Comparison of ENCODE assay signal across 24 cellular contexts in genomic region chr7:13563257-13563656, GRCh38.
"Had no signal": no experiment of that assay in that cellular context is flagged by ENCODE, and none has a peak within 500 bp of the region (broad histone marks: within the 10 kb centered on the region; RNA-seq: fewer than 3 reads in every experiment).

No MANE protein-coding gene starts in this region.

- H3K4me3 ChIP-seq: left ventricle myocardium inferior, lung, neural progenitor cell, psoas muscle, right atrium auricular region, right lobe of liver, smooth muscle cell, tibial nerve, uterus had no signal

- ATAC-seq: natural killer cell, psoas muscle, right lobe of liver had no signal

- H3K9me3 Mint-ChIP-seq: mesothelial cell of epicardium; nephron progenitor cell; neural progenitor cell; stimulated activated naive CD8-positive, alpha-beta T cell treated with anti-CD3 and anti-CD28 coated beads, Interleukin-15, Interleukin-2, amounts not matched to agents 100 ng/mL and 50 ng/mL, for 24 hours; type B pancreatic cell had no signal

- H3K27ac Mint-ChIP-seq: mesothelial cell of epicardium; naive B cell; natural killer cell; nephron progenitor cell; neural progenitor cell; stimulated activated naive CD8-positive, alpha-beta T cell treated with anti-CD3 and anti-CD28 coated beads, Interleukin-15, Interleukin-2, amounts not matched to agents 100 ng/mL and 50 ng/mL, for 24 hours; type B pancreatic cell had no signal

- H3K4me1 Mint-ChIP-seq: naive B cell, natural killer cell, nephron progenitor cell, neural progenitor cell had no signal

- DNase-seq: islet precursor cell; left ventricle myocardium inferior; mesendoderm; naive B cell; natural killer cell; nephron progenitor cell; occipital lobe; psoas muscle; right lobe of liver; stimulated activated CD4-positive, alpha-beta T cell treated with anti-CD3 and anti-CD28 coated beads, Interleukin-1b, Interleukin-23, amount 100 ng/mL, for 48 hours; stimulated activated CD4-positive, alpha-beta T cell treated with anti-CD3 and anti-CD28 coated beads, Interleukin-2, amount 100 ng/mL, for 48 hours; stimulated activated naive CD4-positive, alpha-beta T cell; substantia nigra; uterus had no signal

- H3K27ac ChIP-seq: left ventricle myocardium inferior, neural progenitor cell, neutrophil, parathyroid adenoma, psoas muscle, right atrium auricular region, right lobe of liver, tibial nerve, uterus had no signal

- H3K36me3 Mint-ChIP-seq: mesothelial cell of epicardium, naive B cell, natural killer cell, neural progenitor cell, type B pancreatic cell had no signal

- H3K27me3 Mint-ChIP-seq: naive B cell; stimulated activated naive CD8-positive, alpha-beta T cell treated with anti-CD3 and anti-CD28 coated beads, Interleukin-15, Interleukin-2, amounts not matched to agents 100 ng/mL and 50 ng/mL, for 24 hours; type B pancreatic cell had no signal

- H3K36me3 ChIP-seq: left ventricle myocardium inferior, neural progenitor cell, neutrophil, right atrium auricular region, right lobe of liver, tibial nerve, uterus had no signal

- H3K27me3 ChIP-seq: neural progenitor cell, neutrophil, right atrium auricular region, right lobe of liver, tibial nerve, uterus had no signal

- H3K4me1 ChIP-seq: left ventricle myocardium inferior, neural progenitor cell, parathyroid adenoma, psoas muscle, right atrium auricular region, right lobe of liver, tibial nerve, uterus had no signal

- H3K4me3 Mint-ChIP-seq: mesothelial cell of epicardium; naive B cell; natural killer cell; nephron progenitor cell; neural progenitor cell; stimulated activated naive CD8-positive, alpha-beta T cell treated with anti-CD3 and anti-CD28 coated beads, Interleukin-15, Interleukin-2, amounts not matched to agents 100 ng/mL and 50 ng/mL, for 24 hours; type B pancreatic cell had no signal

- H3K9ac ChIP-seq: neural progenitor cell, parathyroid adenoma had no signal

- H3K9me3 ChIP-seq: left ventricle myocardium inferior, neutrophil, psoas muscle, right atrium auricular region, right lobe of liver, tibial nerve, uterus had no signal
